Comparison of ENCODE assay signal across 17 cellular contexts in the genomic region with DNA sequence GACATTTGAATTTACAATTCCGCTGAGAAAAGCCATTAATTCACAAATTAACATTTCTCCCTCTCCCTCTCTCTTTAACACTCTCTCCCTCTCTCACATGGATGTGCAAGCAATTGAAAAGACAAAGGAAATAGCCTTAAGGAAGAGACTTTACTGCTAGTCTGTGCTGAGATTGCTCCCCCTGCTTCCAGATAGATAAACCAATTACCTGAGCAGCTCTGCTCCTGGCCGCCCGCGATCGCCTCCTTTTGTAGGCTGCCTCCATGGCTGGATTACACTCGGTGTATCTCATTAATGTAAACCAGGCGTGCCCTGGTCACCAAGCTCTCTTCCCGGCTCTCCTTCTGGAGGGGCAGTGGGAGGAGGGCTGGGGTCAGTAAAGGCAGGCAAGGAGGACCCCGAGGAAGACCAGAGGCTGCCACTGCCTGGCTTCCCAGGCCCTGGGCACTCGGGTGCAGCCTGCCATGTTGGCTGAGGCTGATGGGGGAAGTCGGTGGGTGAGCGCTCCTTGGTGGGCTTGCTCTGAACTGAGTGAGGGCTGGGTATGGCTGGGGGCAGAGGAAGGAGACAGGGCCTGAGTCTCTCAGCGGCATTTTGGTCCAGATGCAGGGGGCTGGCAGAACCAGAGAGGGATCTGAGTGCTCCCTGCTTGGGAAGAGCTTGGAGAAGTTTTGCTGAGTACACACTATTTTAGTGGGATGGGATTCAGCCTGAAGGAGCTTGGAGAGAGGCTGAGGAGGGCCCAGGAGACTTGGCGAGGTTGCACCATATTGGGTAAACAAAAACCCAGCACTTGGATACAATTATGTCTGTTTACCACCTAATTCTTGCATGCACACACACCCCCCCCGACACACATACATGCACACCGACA. TPM values are rescaled to one million over a fixed set of nuclear protein-coding genes. Genes with fewer than 3 reads are reported as not detected.
DNase-seq lines count a peak whose midpoint lies in the region; ATAC-seq and TF ChIP-seq lines count a peak whose summit lies in the region.
"Had no signal": no experiment of that assay in that cellular context is flagged by ENCODE, and none has a peak within 500 bp of the region (broad histone marks: within the 10 kb centered on the region; RNA-seq: fewer than 3 reads in every experiment).

No MANE protein-coding gene starts in this region.

- H3K36me3 Mint-ChIP-seq in endothelial cell (ENCODE audit: low read depth, unreplicated experiment): peaks cover 7% of the 10 kb centered on the region
- H3K36me3 Mint-ChIP-seq in nephron progenitor cell (ENCODE audit: low read depth): peaks cover 63% of the 10 kb centered on the region
- H3K36me3 Mint-ChIP-seq: CD8-positive, alpha-beta T cell; IgD-negative memory B cell had no signal

- DNase-seq in ELF-1 (ENCODE audit: low read depth, low spot score) (peak; percentile 74), NCI-H526 treated with DMSO at 0.1 percent for 48 hours (lab: John Stamatoyannopoulos, UW) (peak; percentile 12), endothelial cell (ENCODE audit: low spot score) (no peak), nephron progenitor cell (no peak), adrenal gland (no peak), breast epithelium (ENCODE audit: low spot score in 2 of 2) (no peak)
- DNase-seq: CD8-positive, alpha-beta T cell; DMS 273 treated with DMSO at 0.1 percent for 48 hours; NCI-H1436 treated with DMSO at 0.1 percent for 48 hours; NCI-H2081 treated with DMSO at 0.1 percent for 48 hours; PC-9 had no signal

- H3K4me1 ChIP-seq in adrenal gland (replicated peaks in 1 of 2) (no peaks in the 10 kb centered on the region), breast epithelium (no peaks in the 10 kb centered on the region)
- H3K4me1 ChIP-seq: HAP-1 had no signal

- no peak for TF ChIP-seq POLR2A in adrenal gland (IDR thresholded peaks at IDR 0.05)
- TF ChIP-seq POLR2A in breast epithelium (IDR thresholded peaks at IDR 0.05): no peak

- H3K27me3 ChIP-seq in adrenal gland: no peaks in the 10 kb centered on the region
- H3K27me3 ChIP-seq in breast epithelium: peaks cover 0 to 14% of the 10 kb centered on the region in 2 donors

- no peak for ATAC-seq in GM18517 (IDR thresholded peaks at IDR 0.05; ENCODE audit: unreplicated experiment)
- ATAC-seq: CD8-positive, alpha-beta T cell had no signal

- H3K27me3 Mint-ChIP-seq in endothelial cell (ENCODE audit: unreplicated experiment) (peaks cover 5% of the 10 kb centered on the region), nephron progenitor cell (ENCODE audit: low read depth, poor library complexity) (peaks cover 13% of the 10 kb centered on the region)

- H3K4me1 Mint-ChIP-seq in endothelial cell (ENCODE audit: unreplicated experiment): peaks cover 41% of the 10 kb centered on the region
- peaks cover 91% of the 10 kb centered on the region for H3K4me1 Mint-ChIP-seq in nephron progenitor cell
- H3K4me1 Mint-ChIP-seq: B cell, IgD-negative memory B cell had no signal

- no peak overlapping the region for H3K27ac ChIP-seq in adrenal gland
- no peak overlapping the region for H3K27ac ChIP-seq in breast epithelium
- H3K27ac ChIP-seq: PC-9 had no signal

- H3K4me3 ChIP-seq in adrenal gland (no peak overlapping the region), breast epithelium (no peak overlapping the region)
- H3K4me3 ChIP-seq: HAP-1, PC-9 had no signal

- TF ChIP-seq CTCF in endothelial cell (IDR thresholded peaks at IDR 0.05; ENCODE audit: unreplicated experiment) (no peak), nephron progenitor cell (IDR thresholded peaks at IDR 0.05) (no peak), adrenal gland (IDR thresholded peaks at IDR 0.05) (no peak), breast epithelium (IDR thresholded peaks at IDR 0.05) (no peak)

- H3K36me3 ChIP-seq in adrenal gland (replicated peaks in 1 of 2) (no peaks in the 10 kb centered on the region), breast epithelium (no peaks in the 10 kb centered on the region)
- H3K36me3 ChIP-seq: HAP-1 had no signal

- intact Hi-C loops in adrenal gland (cut with DNase I) (no loop called here), breast epithelium (cut with DNase I; ENCODE audit: low total_unique reads) (no loop called here)

- no peaks in the 10 kb centered on the region for H3K9me3 ChIP-seq in adrenal gland (replicated peaks in 1 of 3)
- no peaks in the 10 kb centered on the region for H3K9me3 ChIP-seq in breast epithelium
- H3K9me3 ChIP-seq: HAP-1 had no signal

- H3K9me3 Mint-ChIP-seq in endothelial cell (ENCODE audit: unreplicated experiment): no peaks in the 10 kb centered on the region
- H3K9me3 Mint-ChIP-seq in nephron progenitor cell: no peaks in the 10 kb centered on the region
- H3K9me3 Mint-ChIP-seq: CD8-positive, alpha-beta T cell had no signal

- no peak overlapping the region for H3K27ac Mint-ChIP-seq in endothelial cell (ENCODE audit: unreplicated experiment)
- H3K27ac Mint-ChIP-seq in nephron progenitor cell: peak overlapping the region; percentile 52
- H3K27ac Mint-ChIP-seq: B cell; CD8-positive, alpha-beta T cell; IgD-negative memory B cell had no signal

- 67 to 72% (median 68%) methylated on average over 16 of the region's 16 CpGs for WGBS in adrenal gland, 4 donors

- H3K4me3 Mint-ChIP-seq in endothelial cell (ENCODE audit: unreplicated experiment) (peak overlapping the region; percentile 13), nephron progenitor cell (peak overlapping the region; percentile 29)
- H3K4me3 Mint-ChIP-seq: B cell; CD8-positive, alpha-beta T cell; IgD-negative memory B cell had no signal

RNA-seq across cellular contexts. Expression of a gene that starts 42.9 kb away (rescaled TPM):
- total RNA-seq in endothelial cell (ENCODE audit: unreplicated experiment) (17.4 TPM), adrenal gland (under 1 TPM in 2 of 8 donors, not detected in 6; 0.13 to 0.25 TPM), breast epithelium (under 1 TPM in 1 of 3 donors, not detected in 2; under 0.01 TPM)
- polyA plus RNA-seq in adrenal gland: under 1 TPM in 2 of 3 donors, not detected in 1; 0.07 to 0.08 TPM
- total RNA-seq: B cell; CD8-positive, alpha-beta T cell; Daoy; PC-9; SK-MEL-5 had no signal
- polyA plus RNA-seq: IgD-negative memory B cell had no signal

Comparison
In these comparisons a context has a peak if more than half of its experiments do, and no peak if none do; other contexts are left out.
1. DNase-seq: peak in ELF-1 (single experiment) and NCI-H526 treated with DMSO at 0.1 percent for 48 hours (single experiment); none in endothelial cell (single experiment), nephron progenitor cell (single experiment), adrenal gland (0 of 7) and breast epithelium (0 of 2).
2. RNA of a gene that starts 42.9 kb away (total RNA-seq): 17.4 TPM in endothelial cell (single experiment); 0.13 to 0.25 TPM in adrenal gland and under 0.01 TPM in breast epithelium; every median in the first group is over 10 times any median in the second.